ENCODE assay signal across 8 cellular contexts in genomic region chr17:32143525-32143865, GRCh38. TPM values are rescaled to one million over a fixed set of nuclear protein-coding genes. Genes with fewer than 3 reads are reported as not detected.
DNase-seq lines count a peak whose midpoint lies in the region; ATAC-seq lines count a peak whose summit lies in the region.

No MANE protein-coding gene starts in this region.

- peak overlapping the region; percentile 95 for H3K27ac ChIP-seq in subcutaneous abdominal adipose tissue (ENCODE audit: low read depth, low read length)

- H3K36me3 Mint-ChIP-seq in activated CD4-positive, alpha-beta memory T cell treated with anti-CD3 and anti-CD28 coated beads, Interleukin-2, amount 10 ng/mL, durations not matched to agents 7 days and 5 days (ENCODE audit: low read depth), result peaks cover 7% of the 10 kb centered on the region

- peaks cover 7% of the 10 kb centered on the region for H3K4me1 ChIP-seq in iPS-15b (ENCODE audit: control insufficient read depth, insufficient read depth, low read length)
- peaks cover 0 to 49% (median 36%) of the 10 kb centered on the region in 5 donors for H3K4me1 ChIP-seq in subcutaneous abdominal adipose tissue (ENCODE audit: control insufficient read depth in 5 of 5, insufficient read depth in 5 of 5, low read length in 5 of 5)

- no peaks in the 10 kb centered on the region for H3K9me3 ChIP-seq in iPS-15b (ENCODE audit: control insufficient read depth, insufficient read depth, low read length)
- no peaks in the 10 kb centered on the region for H3K9me3 ChIP-seq in subcutaneous abdominal adipose tissue (ENCODE audit: control insufficient read depth in 5 of 5, low read length in 5 of 5)

- POLR2A ChIA-PET in activated CD4-positive, alpha-beta memory T cell treated with anti-CD3 and anti-CD28 coated beads, Interleukin-2, amount 10 ng/mL, durations not matched to agents 7 days and 5 days (lab: Charles Lee), result interaction anchor here (1.3 to 6.3 kb wide), 4 partner anchors 8 to 136 kb away, joined by 3 to 47 read pairs (median 8); partner anchors contain the start of gene LRRC37B

- H3K27me3 ChIP-seq in iPS-15b (ENCODE audit: control insufficient read depth, insufficient read depth, low read length), result no peaks in the 10 kb centered on the region
- no peaks in the 10 kb centered on the region for H3K27me3 ChIP-seq in subcutaneous abdominal adipose tissue (ENCODE audit: control insufficient read depth in 5 of 5, insufficient read depth in 4 of 5, low read length in 5 of 5)

- ATAC-seq in HG03521 (IDR thresholded peaks at IDR 0.05; ENCODE audit: unreplicated experiment), result no peak

- H3K27ac Mint-ChIP-seq in activated CD4-positive, alpha-beta memory T cell treated with anti-CD3 and anti-CD28 coated beads, Interleukin-2, amount 10 ng/mL, durations not matched to agents 7 days and 5 days, result no peak overlapping the region

- no peak overlapping the region for H3K9ac ChIP-seq in iPS-15b (ENCODE audit: low read depth, low read length)
- peak overlapping the region; percentile 92 to 99 (median 95) for H3K9ac ChIP-seq in subcutaneous abdominal adipose tissue (ENCODE audit: low read length in 5 of 5)

- no peaks in the 10 kb centered on the region for H3K27me3 Mint-ChIP-seq in activated CD4-positive, alpha-beta memory T cell treated with anti-CD3 and anti-CD28 coated beads, Interleukin-2, amount 10 ng/mL, durations not matched to agents 7 days and 5 days

- CTCF ChIA-PET in activated CD4-positive, alpha-beta memory T cell treated with anti-CD3 and anti-CD28 coated beads, Interleukin-2, amount 10 ng/mL, durations not matched to agents 7 days and 5 days (lab: Charles Lee), result interaction anchor here (8.0 to 8.3 kb wide), 2 partner anchors 16 to 134 kb away, joined by 77 to 98 read pairs; partner anchors contain the start of gene LRRC37B

- H3K36me3 ChIP-seq in iPS-15b (ENCODE audit: control insufficient read depth, insufficient read depth, low read length), result no peaks in the 10 kb centered on the region
- H3K36me3 ChIP-seq in subcutaneous abdominal adipose tissue (ENCODE audit: control insufficient read depth in 5 of 5, insufficient read depth in 5 of 5, low read length in 5 of 5), result peaks cover 0 to 3% (median 0%) of the 10 kb centered on the region in 5 donors

- H3K4me3 ChIP-seq in iPS-15b (ENCODE audit: low read depth, low read length) (peak overlapping the region; percentile 97), subcutaneous abdominal adipose tissue (ENCODE audit: low read depth in 1 of 5, low read length in 5 of 5) (peak overlapping the region; percentile 85 to 97 (median 91))

- peak overlapping the region; percentile 99 for H3K4me3 Mint-ChIP-seq in activated CD4-positive, alpha-beta memory T cell treated with anti-CD3 and anti-CD28 coated beads, Interleukin-2, amount 10 ng/mL, durations not matched to agents 7 days and 5 days

- H3K9me3 Mint-ChIP-seq in activated CD4-positive, alpha-beta memory T cell treated with anti-CD3 and anti-CD28 coated beads, Interleukin-2, amount 10 ng/mL, durations not matched to agents 7 days and 5 days, result no peaks in the 10 kb centered on the region

- H3K4me1 Mint-ChIP-seq in activated CD4-positive, alpha-beta memory T cell treated with anti-CD3 and anti-CD28 coated beads, Interleukin-2, amount 10 ng/mL, durations not matched to agents 7 days and 5 days, result peaks cover 34% of the 10 kb centered on the region

- peak; percentile 67 for DNase-seq in SIG-M5 treated with dmso at 0.1 percent for 504 hours (lab: John Stamatoyannopoulos, UW; ENCODE audit: unreplicated experiment)
- no peak for DNase-seq in SIG-M5 (lab: John Stamatoyannopoulos, UW)
- DNase-seq in activated CD4-positive, alpha-beta memory T cell treated with anti-CD3 and anti-CD28 coated beads, Interleukin-2, amount 10 ng/mL, durations not matched to agents 7 days and 5 days, result no peak
- DNase-seq in stimulated activated CD4-positive, alpha-beta T cell treated with anti-CD3 and anti-CD28 coated beads, Interleukin-1b, Interleukin-23, amount 100 ng/mL, for 48 hours, result no peak
- DNase-seq in C1 segment of cervical spinal cord (lab: John Stamatoyannopoulos, UW), result no peak

RNA-seq across cellular contexts. Expression of gene RHOT1, which starts 1.2 kb away (rescaled TPM):
- total RNA-seq in activated CD4-positive, alpha-beta memory T cell treated with anti-CD3 and anti-CD28 coated beads, Interleukin-2, amount 10 ng/mL, durations not matched to agents 7 days and 5 days, result 10 to 100 TPM; 26.0 to 26.4 TPM
